In the genomic region with DNA sequence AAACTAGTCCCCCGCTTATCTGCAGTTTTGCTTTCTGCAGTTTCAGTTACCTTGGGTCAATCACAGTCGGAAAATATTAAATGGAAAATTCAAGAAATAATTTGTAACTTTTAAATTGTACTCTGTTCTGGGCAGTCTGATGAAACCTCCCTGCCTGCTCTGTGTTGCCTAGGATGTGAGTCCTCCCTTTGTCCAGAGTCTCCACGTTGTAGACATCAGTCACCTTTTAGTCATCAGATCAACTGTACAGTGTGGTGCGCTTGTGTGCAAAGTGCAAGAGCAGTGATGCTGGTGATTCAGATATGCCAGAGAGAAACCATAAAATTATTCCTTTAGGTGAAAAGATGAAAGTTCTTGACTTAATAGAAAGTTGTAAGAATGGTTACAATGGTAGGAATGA, we compare ENCODE assay signal across 11 cellular contexts. TPM values are rescaled to one million over a fixed set of nuclear protein-coding genes. Genes with fewer than 3 reads are reported as not detected.
DNase-seq lines count a peak whose midpoint lies in the region; ATAC-seq and TF ChIP-seq lines count a peak whose summit lies in the region.
"Had no signal": no experiment of that assay in that cellular context is flagged by ENCODE, and none has a peak within 500 bp of the region (broad histone marks: within the 10 kb centered on the region; RNA-seq: fewer than 3 reads in every experiment).

No MANE protein-coding gene starts in this region.

- H3K27ac Mint-ChIP-seq in activated CD4-positive, alpha-beta T cell treated with anti-CD3 and anti-CD28 coated beads for 36 hours, result peak overlapping the region; percentile 33
- H3K27ac Mint-ChIP-seq in activated CD4-positive, alpha-beta T cell treated with anti-CD3 and anti-CD28 coated beads, Interleukin-2, amount 10 ng/mL, durations not matched to agents 7 days and 5 days, result no peak overlapping the region
- no peak overlapping the region for H3K27ac Mint-ChIP-seq in WTC11

- CTCF ChIA-PET in activated CD4-positive, alpha-beta T cell treated with anti-CD3 and anti-CD28 coated beads for 36 hours (lab: Charles Lee), result no interaction called here
- CTCF ChIA-PET in activated CD4-positive, alpha-beta T cell treated with anti-CD3 and anti-CD28 coated beads, Interleukin-2, amount 10 ng/mL, durations not matched to agents 7 days and 5 days (lab: Charles Lee), result no interaction called here
- CTCF ChIA-PET in WTC11 (lab: Charles Lee), result no interaction called here

- peaks cover 30% of the 10 kb centered on the region for H3K4me1 Mint-ChIP-seq in activated CD4-positive, alpha-beta T cell treated with anti-CD3 and anti-CD28 coated beads for 36 hours
- peaks cover 12% of the 10 kb centered on the region for H3K4me1 Mint-ChIP-seq in activated CD4-positive, alpha-beta T cell treated with anti-CD3 and anti-CD28 coated beads, Interleukin-2, amount 10 ng/mL, durations not matched to agents 7 days and 5 days
- H3K4me1 Mint-ChIP-seq in WTC11, result peaks cover 50% of the 10 kb centered on the region

- H3K9me3 Mint-ChIP-seq in activated CD4-positive, alpha-beta T cell treated with anti-CD3 and anti-CD28 coated beads for 36 hours (ENCODE audit: low read depth), result peaks cover 2% of the 10 kb centered on the region
- no peaks in the 10 kb centered on the region for H3K9me3 Mint-ChIP-seq in activated CD4-positive, alpha-beta T cell treated with anti-CD3 and anti-CD28 coated beads, Interleukin-2, amount 10 ng/mL, durations not matched to agents 7 days and 5 days
- H3K9me3 Mint-ChIP-seq in WTC11, result no peaks in the 10 kb centered on the region

- peaks cover 33% of the 10 kb centered on the region for H3K27me3 Mint-ChIP-seq in activated CD4-positive, alpha-beta T cell treated with anti-CD3 and anti-CD28 coated beads for 36 hours
- H3K27me3 Mint-ChIP-seq in activated CD4-positive, alpha-beta T cell treated with anti-CD3 and anti-CD28 coated beads, Interleukin-2, amount 10 ng/mL, durations not matched to agents 7 days and 5 days, result peaks cover 51% of the 10 kb centered on the region
- no peaks in the 10 kb centered on the region; the same call in 1 of the 2 replicates for H3K27me3 Mint-ChIP-seq in WTC11 (ENCODE audit: low read depth)

- no peak overlapping the region for H3K4me3 ChIP-seq in fibroblast of villous mesenchyme (ENCODE audit: low read depth, low read length)
- H3K4me3 ChIP-seq: upper lobe of right lung had no signal

- H3K36me3 Mint-ChIP-seq in activated CD4-positive, alpha-beta T cell treated with anti-CD3 and anti-CD28 coated beads for 36 hours (ENCODE audit: low read depth), result no peaks in the 10 kb centered on the region
- peaks cover 2% of the 10 kb centered on the region for H3K36me3 Mint-ChIP-seq in activated CD4-positive, alpha-beta T cell treated with anti-CD3 and anti-CD28 coated beads, Interleukin-2, amount 10 ng/mL, durations not matched to agents 7 days and 5 days (ENCODE audit: low read depth)
- no peaks in the 10 kb centered on the region for H3K36me3 Mint-ChIP-seq in WTC11

- H3K4me3 Mint-ChIP-seq in activated CD4-positive, alpha-beta T cell treated with anti-CD3 and anti-CD28 coated beads for 36 hours, result peak overlapping the region; percentile 8
- no peak overlapping the region for H3K4me3 Mint-ChIP-seq in activated CD4-positive, alpha-beta T cell treated with anti-CD3 and anti-CD28 coated beads, Interleukin-2, amount 10 ng/mL, durations not matched to agents 7 days and 5 days
- H3K4me3 Mint-ChIP-seq in WTC11, result 0 out of 2 replicates have a peak overlapping the region, but pooled peaks have one; percentile 24

- POLR2A ChIA-PET in activated CD4-positive, alpha-beta T cell treated with anti-CD3 and anti-CD28 coated beads for 36 hours (lab: Charles Lee), result no interaction called here
- POLR2A ChIA-PET in activated CD4-positive, alpha-beta T cell treated with anti-CD3 and anti-CD28 coated beads, Interleukin-2, amount 10 ng/mL, durations not matched to agents 7 days and 5 days (lab: Charles Lee), result no interaction called here
- POLR2A ChIA-PET in WTC11 (lab: Charles Lee), result no interaction called here

- peak; percentile 65 for DNase-seq in activated CD4-positive, alpha-beta T cell treated with anti-CD3 and anti-CD28 coated beads for 36 hours
- DNase-seq in activated CD4-positive, alpha-beta T cell treated with anti-CD3 and anti-CD28 coated beads, Interleukin-2, amount 10 ng/mL, durations not matched to agents 7 days and 5 days, result no peak
- DNase-seq in WTC11 (ENCODE audit: low spot score) (no peak), fibroblast of villous mesenchyme (ENCODE audit: low read depth) (peak; percentile 32), DMS 273 (lab: John Stamatoyannopoulos, UW; ENCODE audit: unreplicated experiment) (no peak), NCI-H187 treated with DMSO at 0.1 percent for 48 hours (lab: John Stamatoyannopoulos, UW) (no peak)
- peak; percentile 10 for DNase-seq in stimulated activated CD8-positive, alpha-beta memory T cell treated with anti-CD3 and anti-CD28 coated beads, Interleukin-12 subunit alpha, Interleukin-12 subunit beta, amount 100 ng/mL, for 24 hours (ENCODE audit: extremely low read depth)
- DNase-seq: NCI-H1417 treated with DMSO at 0.1 percent for 48 hours, upper lobe of right lung had no signal

- intact Hi-C loops in activated CD4-positive, alpha-beta T cell treated with anti-CD3 and anti-CD28 coated beads for 36 hours (cut with DNase I, micrococcal nuclease), result loop anchor here in 1 of 2 experiments (2.0 kb wide), 3 partner anchors 709 to 1911 kb away; partner anchors contain the start of genes CEP44, FBXO8 and NEIL3

- peak; percentile 84 for ATAC-seq in activated CD4-positive, alpha-beta T cell treated with anti-CD3 and anti-CD28 coated beads for 36 hours
- ATAC-seq in WTC11 (no peak), HG02571 (IDR thresholded peaks at IDR 0.05; ENCODE audit: unreplicated experiment) (no peak)
- ATAC-seq: upper lobe of right lung had no signal

- TF ChIP-seq CTCF in WTC11 (IDR thresholded peaks at IDR 0.05) (no peak), fibroblast of villous mesenchyme (IDR thresholded peaks at IDR 0.05; ENCODE audit: insufficient read depth, low read depth, low read length) (no peak)

TF ChIP-seq in WTC11, 78 proteins besides CTCF, POLR2A, EP300 and RAD21 (continues in another document):
- TF ChIP-seq ZMAT4 (CRISPR knock-in tag; IDR thresholded peaks at IDR 0.05), result no peak
- no peak for TF ChIP-seq ZNF281 (CRISPR knock-in tag; IDR thresholded peaks at IDR 0.05)
- TF ChIP-seq HMGA2 (CRISPR knock-in tag; IDR thresholded peaks at IDR 0.05), result no peak
- no peak for TF ChIP-seq E2F5 (CRISPR knock-in tag; IDR thresholded peaks at IDR 0.05)
- no peak for TF ChIP-seq ELF4 (CRISPR knock-in tag; IDR thresholded peaks at IDR 0.05; ENCODE audit: low read depth)
- TF ChIP-seq SP1 (CRISPR knock-in tag; conservative IDR thresholded peaks at IDR 0.05), result no peak
- TF ChIP-seq, protein P1, sequence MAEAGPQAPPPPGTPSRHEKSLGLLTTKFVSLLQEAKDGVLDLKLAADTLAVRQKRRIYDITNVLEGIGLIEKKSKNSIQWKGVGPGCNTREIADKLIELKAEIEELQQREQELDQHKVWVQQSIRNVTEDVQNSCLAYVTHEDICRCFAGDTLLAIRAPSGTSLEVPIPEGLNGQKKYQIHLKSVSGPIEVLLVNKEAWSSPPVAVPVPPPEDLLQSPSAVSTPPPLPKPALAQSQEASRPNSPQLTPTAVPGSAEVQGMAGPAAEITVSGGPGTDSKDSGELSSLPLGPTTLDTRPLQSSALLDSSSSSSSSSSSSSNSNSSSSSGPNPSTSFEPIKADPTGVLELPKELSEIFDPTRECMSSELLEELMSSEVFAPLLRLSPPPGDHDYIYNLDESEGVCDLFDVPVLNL (CRISPR knock-in tag; IDR thresholded peaks at IDR 0.05; ENCODE audit: borderline replicate concordance, low read depth), result no peak
- TF ChIP-seq SMAD4 (CRISPR knock-in tag; IDR thresholded peaks at IDR 0.05), result no peak
- no peak for TF ChIP-seq ZNF138 (CRISPR knock-in tag; conservative IDR thresholded peaks at IDR 0.05)
- no peak for TF ChIP-seq RORB (CRISPR knock-in tag; IDR thresholded peaks at IDR 0.05)
- no peak for TF ChIP-seq CREB1 (CRISPR knock-in tag; IDR thresholded peaks at IDR 0.05)

RNA-seq across cellular contexts. Expression of gene SPATA4, which starts 1.5 kb away (rescaled TPM):
- not detected for total RNA-seq in activated CD4-positive, alpha-beta T cell treated with anti-CD3 and anti-CD28 coated beads for 36 hours
- not detected for total RNA-seq in activated CD4-positive, alpha-beta T cell treated with anti-CD3 and anti-CD28 coated beads, Interleukin-2, amount 10 ng/mL, durations not matched to agents 7 days and 5 days
- not detected in 3 replicates for total RNA-seq in WTC11 (2021)
- 0.97 TPM in 1 of 2 replicates, not detected in the other for total RNA-seq in fibroblast of villous mesenchyme
- total RNA-seq: SK-MEL-5, upper lobe of right lung had no signal

Comparison
In these comparisons a context has a peak if more than half of its experiments do, and no peak if none do; other contexts are left out.
1. DNase-seq: peak in activated CD4-positive, alpha-beta T cell treated with anti-CD3 and anti-CD28 coated beads for 36 hours (single experiment), fibroblast of villous mesenchyme (single experiment) and stimulated activated CD8-positive, alpha-beta memory T cell treated with anti-CD3 and anti-CD28 coated beads, Interleukin-12 subunit alpha, Interleukin-12 subunit beta, amount 100 ng/mL, for 24 hours (single experiment); none in activated CD4-positive, alpha-beta T cell treated with anti-CD3 and anti-CD28 coated beads, Interleukin-2, amount 10 ng/mL, durations not matched to agents 7 days and 5 days (single experiment), WTC11 (single experiment), DMS 273 (single experiment) and NCI-H187 treated with DMSO at 0.1 percent for 48 hours (single experiment).